In the genomic region with DNA sequence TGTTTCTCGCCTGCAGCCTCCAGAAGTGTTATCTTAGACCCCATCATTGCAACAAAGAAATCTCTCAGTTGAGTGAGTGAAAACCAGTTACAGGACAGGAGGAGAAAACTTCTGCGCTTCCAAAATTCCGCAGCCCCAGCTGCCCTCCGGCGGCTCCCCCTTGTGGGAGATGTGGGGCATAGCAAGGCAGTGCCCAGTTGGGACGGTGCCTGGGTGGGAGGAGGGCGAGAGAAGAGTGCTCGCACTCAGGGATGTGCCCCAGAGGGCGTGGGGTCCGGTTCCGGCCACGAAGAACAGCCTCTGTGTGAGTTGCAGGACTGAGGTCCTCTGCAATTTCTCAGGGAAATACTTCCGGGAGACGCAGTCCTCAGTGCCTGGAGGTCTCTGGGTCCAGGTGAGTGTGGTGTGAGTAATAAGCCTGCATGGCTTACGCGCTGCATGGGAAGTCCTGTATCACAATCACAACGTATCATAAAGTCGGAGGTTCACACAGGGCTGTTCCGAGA, we compare ENCODE assay signal across 8 cellular contexts.
A peak's percentile ranks its signal among the peaks of the same experiment; 100 is the strongest.
DNase-seq lines count a peak whose midpoint lies in the region; ATAC-seq and TF ChIP-seq lines count a peak whose summit lies in the region.

No MANE protein-coding gene starts in this region.

- POLR2A ChIA-PET in MCF 10A (lab: Yijun Ruan, JAX) = interaction anchor here (1.0 to 6.5 kb wide), 11 partner anchors 14 to 547 kb away, joined by 3 to 103 read pairs (median 7); no protein-coding TSS in a partner anchor

- H3K4me1 ChIP-seq in BE2C (peaks cover 5% of the 10 kb centered on the region; the same call in 1 of the 2 replicates), smooth muscle cell (ENCODE audit: low read depth) (peaks cover 13% of the 10 kb centered on the region)

- ATAC-seq in GM18909 (IDR thresholded peaks at IDR 0.05; ENCODE audit: poor library complexity, unreplicated experiment) (peak; percentile 76), HG03457 (IDR thresholded peaks at IDR 0.05; ENCODE audit: unreplicated experiment) (peak; percentile 65)

- DNase-seq in BE2C = peak; percentile 61
- peak; percentile 56 for DNase-seq in SKM-1 (lab: John Stamatoyannopoulos, UW; ENCODE audit: unreplicated experiment)
- peak; percentile 81 for DNase-seq in MCF 10A (ENCODE audit: unreplicated experiment)
- peak; percentile 84 for DNase-seq in iris pigment epithelial cell (ENCODE audit: low read depth)
- DNase-seq in smooth muscle cell (lab: John Stamatoyannopoulos, UW; ENCODE audit: unreplicated experiment) = peak; percentile 46
- DNase-seq in NCI-H1694 treated with DMSO at 0.1 percent for 48 hours (lab: John Stamatoyannopoulos, UW) = no peak

- intact Hi-C loops in MCF 10A (cut with micrococcal nuclease) = loop anchor here (1.0 to 10.0 kb wide), 7 partner anchors 23 to 908 kb away; partner anchors contain the start of gene SC5D

- CTCF ChIA-PET in MCF 10A (lab: Yijun Ruan, JAX) = interaction anchor here (0.5 to 5.9 kb wide), 35 partner anchors 9 to 592 kb away, joined by 3 to 83 read pairs (median 3); no protein-coding TSS in a partner anchor

- H3K9me3 Mint-ChIP-seq in MCF 10A (ENCODE audit: unreplicated experiment) = no peaks in the 10 kb centered on the region

- no TSS peak for BruUV-seq in MCF 10A (replicated peaks; lab: Mats Ljungman, UMichigan)

- peaks cover 14% of the 10 kb centered on the region for H3F3A ChIP-seq in smooth muscle cell (ENCODE audit: low read depth)

- peak overlapping the region; percentile 90 for H3K4me2 ChIP-seq in smooth muscle cell

- peak; percentile 98 for TF ChIP-seq CTCF in BE2C (IDR thresholded peaks at IDR 0.05; ENCODE audit: low read depth, low read length)
- peak; percentile 96 for TF ChIP-seq CTCF in MCF 10A (IDR thresholded peaks at IDR 0.05; ENCODE audit: unreplicated experiment)
- TF ChIP-seq CTCF in smooth muscle cell (IDR thresholded peaks at IDR 0.05; ENCODE audit: borderline replicate concordance, insufficient read depth, poor library complexity, severe bottlenecking) = peak; percentile 99

- peaks cover 21% of the 10 kb centered on the region for H3K36me3 Mint-ChIP-seq in MCF 10A (ENCODE audit: insufficient read depth, unreplicated experiment)

- H3K4me3 Mint-ChIP-seq in MCF 10A (ENCODE audit: unreplicated experiment) = peak overlapping the region; percentile 43

- no peaks in the 10 kb centered on the region for H4K20me1 ChIP-seq in smooth muscle cell (ENCODE audit: low read depth)

- peak overlapping the region; percentile 85 for H3K9ac ChIP-seq in smooth muscle cell (ENCODE audit: low read depth)

- H3K27me3 ChIP-seq in BE2C = no peaks in the 10 kb centered on the region
- H3K27me3 ChIP-seq in smooth muscle cell (ENCODE audit: low read depth) = no peaks in the 10 kb centered on the region

- H3K36me3 ChIP-seq in BE2C (no peaks in the 10 kb centered on the region), smooth muscle cell (ENCODE audit: low read depth) (no peaks in the 10 kb centered on the region)

- no peaks in the 10 kb centered on the region for H3K9me3 ChIP-seq in BE2C
- no peaks in the 10 kb centered on the region for H3K9me3 ChIP-seq in smooth muscle cell (replicated peaks; ENCODE audit: low read depth)

- WGBS in smooth muscle cell (ENCODE audit: low lambda C conversion rate) = 20% methylated on average over 19 of the region's 19 CpGs

- peaks cover 45% of the 10 kb centered on the region for H3K4me1 Mint-ChIP-seq in MCF 10A (ENCODE audit: insufficient read depth, unreplicated experiment)

- H3K4me3 ChIP-seq in BE2C (ENCODE audit: low read depth, low read length) (no peak overlapping the region), smooth muscle cell (peak overlapping the region; percentile 56)

- H2AFZ ChIP-seq in smooth muscle cell (ENCODE audit: low read depth) = peak overlapping the region; percentile 10

- peaks cover 31% of the 10 kb centered on the region for H3K79me2 ChIP-seq in smooth muscle cell (ENCODE audit: low read depth)

- no peaks in the 10 kb centered on the region for H3K27me3 Mint-ChIP-seq in MCF 10A (ENCODE audit: insufficient read depth, unreplicated experiment)

- no peak overlapping the region for H3K27ac Mint-ChIP-seq in MCF 10A (ENCODE audit: low read depth, unreplicated experiment)

- H3K27ac ChIP-seq in smooth muscle cell (ENCODE audit: low read depth) = peak overlapping the region; percentile 87
